In genomic region chr12:12803186-12803585, GRCh38 we compare ENCODE assay signal across 9 cellular contexts. TPM values are rescaled to one million over a fixed set of nuclear protein-coding genes. Genes with fewer than 3 reads are reported as not detected.
DNase-seq lines count a peak whose midpoint lies in the region; ATAC-seq, FAIRE-seq and TF ChIP-seq lines count a peak whose summit lies in the region.
"Had no signal": no experiment of that assay in that cellular context is flagged by ENCODE, and none has a peak within 500 bp of the region (broad histone marks: within the 10 kb centered on the region; RNA-seq: fewer than 3 reads in every experiment).

No MANE protein-coding gene starts in this region.

- H3K36me3 ChIP-seq in GM12878 (ENCODE audit: control insufficient read depth in 2 of 2, insufficient read depth in 2 of 2, low read length in 1 of 2), result no peaks in the 10 kb centered on the region
- H3K36me3 ChIP-seq: ovary had no signal

- peak overlapping the region; percentile 95 for H3K27ac Mint-ChIP-seq in type B pancreatic cell

- H3K9me3 Mint-ChIP-seq in type B pancreatic cell, result peaks cover 10% of the 10 kb centered on the region

- peak in 1 of 2 experiments; percentile 61; a peak in 2 of 4 replicates for TF ChIP-seq EP300 in GM12878 (IDR thresholded peaks at IDR 0.05; ENCODE audit: borderline replicate concordance in 1 of 2, control insufficient read depth in 1 of 2, low read depth in 2 of 2, low read length in 2 of 2)

- BruUV-seq in GM12878 (replicated peaks; lab: Mats Ljungman, UMichigan), result no TSS peak

- 0 out of 2 replicates have a peak, but pooled peaks have one; percentile 29 for TF ChIP-seq POLR2A in GM12878 (IDR thresholded peaks at IDR 0.05; ENCODE audit: low read depth, low read length)

- no peaks in the 10 kb centered on the region for H3K27me3 ChIP-seq in GM12878 (replicated peaks in 1 of 2; ENCODE audit: control insufficient read depth in 2 of 2, insufficient read depth in 2 of 2, low read length in 1 of 2)
- H3K27me3 ChIP-seq: ovary had no signal

- H3K4me3 ChIP-seq in GM12878, result no peak overlapping the region
- H3K4me3 ChIP-seq: ovary had no signal

- ATAC-seq in GM21447 (IDR thresholded peaks at IDR 0.05; ENCODE audit: unreplicated experiment) (peak; percentile 85), HG03558 (IDR thresholded peaks at IDR 0.05; ENCODE audit: extremely low read depth, unreplicated experiment) (peak; percentile 90), GM12878 (peak; percentile 90), left lobe of liver (peak; percentile 50)

- in situ Hi-C loops in GM12878 (cut with MboI), result loop anchor here (25.0 kb wide), 1 partner anchor 1984 kb away; no protein-coding TSS in a partner anchor

- DNase-seq in DMS79 treated with DMSO at 0.1 percent for 48 hours (lab: John Stamatoyannopoulos, UW), result peak; percentile 86
- DNase-seq in SHP77 treated with DMSO at 0.1 percent for 48 hours (lab: John Stamatoyannopoulos, UW), result peak; percentile 13
- no peak for DNase-seq in GM12878 (ENCODE audit: low read depth, low spot score)
- no peak for DNase-seq in left lobe of liver (ENCODE audit: low spot score)
- no peak for DNase-seq in type B pancreatic cell (ENCODE audit: extremely low spot score, unreplicated experiment)
- no peak for DNase-seq in NCI-H1436 treated with DMSO at 0.1 percent for 48 hours (lab: John Stamatoyannopoulos, UW)

- peak overlapping the region; percentile 70 for H2AFZ ChIP-seq in GM12878 (ENCODE audit: control insufficient read depth, low read depth, low read length)

- WGBS in GM12878 (ENCODE audit: insufficient coverage, insufficient replicate concordance, low lambda C conversion rate, missing lambda C conversion rate), result 8% methylated on average over 2 of the region's 2 CpGs

- peaks cover 7% of the 10 kb centered on the region for H3K4me1 Mint-ChIP-seq in type B pancreatic cell (ENCODE audit: unreplicated experiment)

- peaks cover 13% of the 10 kb centered on the region for H3K36me3 Mint-ChIP-seq in type B pancreatic cell

- H3K9ac ChIP-seq in GM12878 (ENCODE audit: control insufficient read depth, insufficient read depth, low read length), result no peak overlapping the region

- TF ChIP-seq RAD21 in GM12878 (IDR thresholded peaks at IDR 0.05; ENCODE audit: insufficient read depth, low read depth, low read length), result no peak

- peak; percentile 81 for FAIRE-seq in GM12878 (lab: Jason Lieb, UNC)

- H3K27ac ChIP-seq in GM12878 (ENCODE audit: control insufficient read depth, insufficient read depth), result no peak overlapping the region; the same call in 1 of the 2 replicates
- H3K27ac ChIP-seq: ovary had no signal

- POLR2A ChIA-PET in GM12878 (lab: Charles Lee), result interaction anchor here (1.0 to 3.9 kb wide), 5 partner anchors 9 to 43 kb away, joined by 3 to 28 read pairs (median 3); partner anchors contain the start of gene DDX47

- H3K79me2 ChIP-seq in GM12878 (ENCODE audit: control insufficient read depth, insufficient read depth, low read length), result no peaks in the 10 kb centered on the region

- TF ChIP-seq CTCF in GM12878 (IDR thresholded peaks at IDR 0.05 in 2 of 3, conservative IDR thresholded peaks at IDR 0.05 in 1 of 3; ENCODE audit: control insufficient read depth in 2 of 3, extremely low read depth in 1 of 3, insufficient read depth in 1 of 3, low read depth in 3 of 3, low read length in 3 of 3), result no peak
- TF ChIP-seq CTCF in type B pancreatic cell (conservative IDR thresholded peaks at IDR 0.05), result no peak

- H3K9me3 ChIP-seq in GM12878 (replicated peaks; ENCODE audit: control insufficient read depth, insufficient read depth, low read length), result no peaks in the 10 kb centered on the region
- H3K9me3 ChIP-seq: ovary had no signal

- RAD21 ChIA-PET in GM12878 (lab: Charles Lee; ENCODE audit: unreplicated experiment), result interaction anchor here (0.6 to 2.5 kb wide), 9 partner anchors 8 to 328 kb away, joined by 3 to 12 read pairs (median 4); partner anchors contain the start of gene DDX47

- peak overlapping the region; percentile 67 for H3K4me3 Mint-ChIP-seq in type B pancreatic cell

- peak overlapping the region; percentile 69 for H3K4me2 ChIP-seq in GM12878 (ENCODE audit: control insufficient read depth, insufficient read depth)

- CTCF ChIA-PET in GM12878 (lab: Yijun Ruan, JAX), result interaction anchor here (0.6 to 5.4 kb wide), 8 partner anchors 9 to 1240 kb away, joined by 3 to 67 read pairs (median 4); partner anchors contain the start of gene DDX47

- SMC1A ChIA-PET in GM12878 (lab: Charles Lee; ENCODE audit: uncharacterized antibody, unreplicated experiment), result interaction anchor here (0.6 to 7.3 kb wide), 7 partner anchors 9 to 298 kb away, joined by 3 to 50 read pairs (median 7); partner anchors contain the start of gene DDX47

- no peaks in the 10 kb centered on the region for H4K20me1 ChIP-seq in GM12878 (ENCODE audit: control insufficient read depth, insufficient read depth)

- H3K4me1 ChIP-seq in GM12878 (ENCODE audit: control insufficient read depth, insufficient read depth, low read length), result peaks cover 33% of the 10 kb centered on the region

- peaks cover 4% of the 10 kb centered on the region for H3K27me3 Mint-ChIP-seq in type B pancreatic cell

- intact Hi-C loops in GM12878 (cut with micrococcal nuclease; ENCODE audit: unreplicated experiment), result no loop called here

TF ChIP-seq in GM12878, 131 proteins besides CTCF, POLR2A, EP300 and RAD21 (continues in another document):
- TF ChIP-seq EGR1 (IDR thresholded peaks at IDR 0.05; ENCODE audit: borderline replicate concordance in 1 of 2, low read depth in 2 of 2, low read length in 2 of 2) (peak in 1 of 2 experiments; percentile 41; a peak in 1 of 3 replicates), MTA3 (IDR thresholded peaks at IDR 0.05; ENCODE audit: borderline replicate concordance, low read length) (no peak), SUPT20H (IDR thresholded peaks at IDR 0.05; ENCODE audit: borderline replicate concordance, control insufficient read depth, low read depth, low read length) (no peak), NKRF (conservative IDR thresholded peaks at IDR 0.05) (no peak)

RNA-seq across cellular contexts. Expression of gene DDX47, which starts 10.0 kb away (rescaled TPM):
- 186 and 203 TPM in 2 replicates for total RNA-seq in GM12878 (2013; cell fraction: nucleolus; rRNA removed)
- total RNA-seq in GM12878 (2014; rRNA removed) (84.8 and 101 TPM in 2 replicates), GM12878 (2014; rRNA removed; fragmentation: Illumina TruSeq; extraction: Trizol) (108 and 109 TPM in 2 replicates), GM12878 (2021) (94.0 and 94.5 TPM in 2 replicates), left lobe of liver (22.7 TPM), type B pancreatic cell (ENCODE audit: low replicate concordance) (73.0 and 142 TPM in 2 replicates)
- 62.2 TPM for polyA plus RNA-seq in GM12878 (2011; ENCODE audit: low read depth)
- polyA plus RNA-seq in GM12878 (2011; rRNA removed) (120 and 126 TPM in 2 replicates), GM12878 (2014; fragmentation: Illumina TruSeq; extraction: Trizol) (119 and 142 TPM in 2 replicates), GM12878 (2014; fragmentation: Nextera tagmentation; extraction: Ambion mirVana) (100 to 1,000 TPM; 244 to 266 TPM), GM12878 (2014; rRNA removed) (71.6 and 85.0 TPM in 2 replicates), GM12878 (2016; fragmentation: Nextera tagmentation; extraction: Ambion mirVana) (100 to 1,000 TPM; 125 to 132 TPM)
- 60.4 and 84.1 TPM in 2 replicates for polyA plus RNA-seq in GM12878 (2011; cell fraction: cytosol; rRNA removed)
- 148 and 157 TPM in 2 replicates for polyA plus RNA-seq in GM12878 (2011; cell fraction: nucleus; rRNA removed)
- 46.4 and 61.3 TPM in 2 replicates for polyA plus RNA-seq in GM12878 (2012)
- 53.4 and 60.9 TPM in 2 replicates for polyA minus RNA-seq in GM12878 (2011; rRNA and poly(A)+ RNA removed)
- polyA minus RNA-seq in GM12878 (2011; cell fraction: cytosol; rRNA and poly(A)+ RNA removed), result 22.7 and 31.8 TPM in 2 replicates
- 49.0 and 77.6 TPM in 2 replicates for polyA minus RNA-seq in GM12878 (2011; cell fraction: nucleus; rRNA and poly(A)+ RNA removed)

RNA-seq across cellular contexts. Expression of gene APOLD1, which starts 17.7 kb away (rescaled TPM):
- total RNA-seq in GM12878 (2013; cell fraction: nucleolus; rRNA removed), result 14.8 and 18.8 TPM in 2 replicates
- total RNA-seq in GM12878 (2014; rRNA removed) (6.2 and 7.0 TPM in 2 replicates), GM12878 (2014; rRNA removed; fragmentation: Illumina TruSeq; extraction: Trizol) (4.5 TPM in 2 replicates), GM12878 (2021) (5.0 and 5.3 TPM in 2 replicates), left lobe of liver (1.5 TPM), type B pancreatic cell (ENCODE audit: low replicate concordance) (2.9 and 5.6 TPM in 2 replicates)
- 1.6 TPM for polyA plus RNA-seq in GM12878 (2011; ENCODE audit: low read depth)
- polyA plus RNA-seq in GM12878 (2011; rRNA removed) (3.9 TPM in 2 replicates), GM12878 (2014; fragmentation: Illumina TruSeq; extraction: Trizol) (2.8 and 3.0 TPM in 2 replicates), GM12878 (2014; fragmentation: Nextera tagmentation; extraction: Ambion mirVana) (1 to 10 TPM; 1.1 to 1.4 TPM), GM12878 (2014; rRNA removed) (3.5 and 4.7 TPM in 2 replicates), GM12878 (2016; fragmentation: Nextera tagmentation; extraction: Ambion mirVana) (1 to 10 TPM; 8.6 to 8.9 TPM)
- 1.4 and 2.0 TPM in 2 replicates for polyA plus RNA-seq in GM12878 (2011; cell fraction: cytosol; rRNA removed)
- 1.7 and 2.2 TPM in 2 replicates for polyA plus RNA-seq in GM12878 (2011; cell fraction: nucleus; rRNA removed)
- polyA plus RNA-seq in GM12878 (2012), result 3.3 and 3.7 TPM in 2 replicates
- 3.4 and 5.5 TPM in 2 replicates for polyA minus RNA-seq in GM12878 (2011; rRNA and poly(A)+ RNA removed)
- polyA minus RNA-seq in GM12878 (2011; cell fraction: cytosol; rRNA and poly(A)+ RNA removed), result 1.5 and 1.7 TPM in 2 replicates
- 5.7 and 6.4 TPM in 2 replicates for polyA minus RNA-seq in GM12878 (2011; cell fraction: nucleus; rRNA and poly(A)+ RNA removed)

Comparison
In these comparisons a context has a peak if more than half of its experiments do, and no peak if none do; other contexts are left out.
1. DNase-seq: peak in DMS79 treated with DMSO at 0.1 percent for 48 hours (single experiment) and SHP77 treated with DMSO at 0.1 percent for 48 hours (single experiment); none in GM12878 (single experiment), left lobe of liver (single experiment), type B pancreatic cell (single experiment) and NCI-H1436 treated with DMSO at 0.1 percent for 48 hours (single experiment).
2. Peak in every context shown above with its lines, with median percentiles within 50 percentile points of each other: ATAC-seq.